ENCODE assay signal across 8 cellular contexts in genomic region chr10:45000764-45001381, GRCh38. TPM values are rescaled to one million over a fixed set of nuclear protein-coding genes. Genes with fewer than 3 reads are reported as not detected.
DNase-seq lines count a peak whose midpoint lies in the region; ATAC-seq and TF ChIP-seq lines count a peak whose summit lies in the region.

Gene ZNF22, plus strand, starts transcription at chr10:45000923. Its CDS starts 2,446 bp downstream, at chr10:45003369.

- peaks cover 0 to 5% (median 1%) of the 10 kb centered on the region in 4 donors for H3K9me3 ChIP-seq in liver (ENCODE audit: control insufficient read depth in 4 of 4, low read length in 3 of 4)

- H3K36me3 Mint-ChIP-seq in activated CD4-positive, alpha-beta T cell treated with anti-CD3 and anti-CD28 coated beads, Interleukin-2, amount 10 ng/mL, durations not matched to agents 24 days and 14 days (ENCODE audit: low read depth), result peaks cover 38% of the 10 kb centered on the region
- peaks cover 33% of the 10 kb centered on the region for H3K36me3 Mint-ChIP-seq in dendritic cell treated with granulocyte-macrophage colony-stimulating factor and Interleukin-4, amounts not matched to agents 40 ng/mL and 50 ng/mL, for 4 days (ENCODE audit: low read depth)

- peak within 1 kb of the TSS; percentile 96 for H3K27ac Mint-ChIP-seq in activated CD4-positive, alpha-beta T cell treated with anti-CD3 and anti-CD28 coated beads, Interleukin-2, amount 10 ng/mL, durations not matched to agents 24 days and 14 days
- H3K27ac Mint-ChIP-seq in dendritic cell treated with granulocyte-macrophage colony-stimulating factor and Interleukin-4, amounts not matched to agents 40 ng/mL and 50 ng/mL, for 4 days, result peak within 1 kb of the TSS; percentile 95

- peak; percentile 81 for ATAC-seq in HG02798 (IDR thresholded peaks at IDR 0.05; ENCODE audit: poor library complexity, unreplicated experiment)

- no peaks in the 10 kb centered on the region for H3K27me3 ChIP-seq in liver (ENCODE audit: control insufficient read depth in 4 of 4, insufficient read depth in 4 of 4, low read length in 3 of 4)

- peak within 1 kb of the TSS; percentile 95 to 98 for H3K27ac ChIP-seq in liver (ENCODE audit: low read depth in 1 of 2, low read length in 2 of 2)

- H3K4me1 ChIP-seq in liver (ENCODE audit: control insufficient read depth in 4 of 4, insufficient read depth in 4 of 4, low read length in 3 of 4), result peaks cover 16 to 58% (median 40%) of the 10 kb centered on the region in 4 donors

- WGBS in liver, result under 1% methylated on average over 79 of the region's 79 CpGs

- peaks cover 23% of the 10 kb centered on the region for H3K4me1 Mint-ChIP-seq in activated CD4-positive, alpha-beta T cell treated with anti-CD3 and anti-CD28 coated beads, Interleukin-2, amount 10 ng/mL, durations not matched to agents 24 days and 14 days
- peaks cover 38% of the 10 kb centered on the region for H3K4me1 Mint-ChIP-seq in dendritic cell treated with granulocyte-macrophage colony-stimulating factor and Interleukin-4, amounts not matched to agents 40 ng/mL and 50 ng/mL, for 4 days (ENCODE audit: low read depth)

- intact Hi-C loops in activated CD4-positive, alpha-beta T cell treated with anti-CD3 and anti-CD28 coated beads, Interleukin-2, amount 10 ng/mL, durations not matched to agents 24 days and 14 days (cut with micrococcal nuclease), result loop anchor here (2.0 to 10.0 kb wide), 4 partner anchors 26 to 674 kb away; partner anchors contain the start of genes RASSF4 and ZFAND4
- intact Hi-C loops in dendritic cell treated with granulocyte-macrophage colony-stimulating factor and Interleukin-4, amounts not matched to agents 40 ng/mL and 50 ng/mL, for 4 days (cut with micrococcal nuclease), result no loop called here

- peaks cover 0 to 8% (median 5%) of the 10 kb centered on the region in 4 donors for H3K36me3 ChIP-seq in liver (ENCODE audit: control insufficient read depth in 4 of 4, insufficient read depth in 3 of 4, low read depth in 1 of 4, low read length in 3 of 4)

- peaks cover 9% of the 10 kb centered on the region for H3K27me3 Mint-ChIP-seq in activated CD4-positive, alpha-beta T cell treated with anti-CD3 and anti-CD28 coated beads, Interleukin-2, amount 10 ng/mL, durations not matched to agents 24 days and 14 days
- peaks cover 3% of the 10 kb centered on the region for H3K27me3 Mint-ChIP-seq in dendritic cell treated with granulocyte-macrophage colony-stimulating factor and Interleukin-4, amounts not matched to agents 40 ng/mL and 50 ng/mL, for 4 days

- no peak for TF ChIP-seq CTCF in liver (IDR thresholded peaks at IDR 0.05; ENCODE audit: low read depth, low read length, missing input control)

- H3K4me3 Mint-ChIP-seq in activated CD4-positive, alpha-beta T cell treated with anti-CD3 and anti-CD28 coated beads, Interleukin-2, amount 10 ng/mL, durations not matched to agents 24 days and 14 days, result peak within 1 kb of the TSS; percentile 94
- peak within 1 kb of the TSS; percentile 80 for H3K4me3 Mint-ChIP-seq in dendritic cell treated with granulocyte-macrophage colony-stimulating factor and Interleukin-4, amounts not matched to agents 40 ng/mL and 50 ng/mL, for 4 days

- peak within 1 kb of the TSS; percentile 78 to 97 (median 79) for H3K4me3 ChIP-seq in liver (ENCODE audit: low read depth in 1 of 3, low read length in 3 of 3)

- DNase-seq in NCI-H2107 treated with DMSO at 0.1 percent for 48 hours (lab: John Stamatoyannopoulos, UW; ENCODE audit: unreplicated experiment) (peak; percentile 9), NCI-H2107 (lab: John Stamatoyannopoulos, UW) (no peak), NCI-H146 treated with DMSO at 0.1 percent for 48 hours (lab: John Stamatoyannopoulos, UW; ENCODE audit: unreplicated experiment) (peak; percentile 29)
- DNase-seq in activated CD4-positive, alpha-beta T cell treated with anti-CD3 and anti-CD28 coated beads, Interleukin-2, amount 10 ng/mL, durations not matched to agents 24 days and 14 days, result peak; percentile 90
- DNase-seq in stimulated activated CD4-positive, alpha-beta T cell treated with anti-CD3 and anti-CD28 coated beads, TNF-alpha, amount 100 ng/mL, for 1 hour (ENCODE audit: low read depth in 3 of 3, low spot score in 1 of 3), result peak in 2 of 3 donors; percentile 42 to 50

- peaks cover 17% of the 10 kb centered on the region for H3K9me3 Mint-ChIP-seq in activated CD4-positive, alpha-beta T cell treated with anti-CD3 and anti-CD28 coated beads, Interleukin-2, amount 10 ng/mL, durations not matched to agents 24 days and 14 days
- H3K9me3 Mint-ChIP-seq in dendritic cell treated with granulocyte-macrophage colony-stimulating factor and Interleukin-4, amounts not matched to agents 40 ng/mL and 50 ng/mL, for 4 days, result no peaks in the 10 kb centered on the region

- H3K9ac ChIP-seq in liver (ENCODE audit: low read depth in 1 of 2, low read length in 2 of 2), result peak within 1 kb of the TSS; percentile 61 to 92

- no peak for TF ChIP-seq RAD21 in liver (IDR thresholded peaks at IDR 0.05)

TF ChIP-seq in liver, 16 proteins besides CTCF, POLR2A, EP300 and RAD21:
- TF ChIP-seq JUND (IDR thresholded peaks at IDR 0.05), result no peak
- TF ChIP-seq HNF4A (conservative IDR thresholded peaks at IDR 0.05), result no peak
- peak in 1 of 2 donors; percentile 46 for TF ChIP-seq GABPA (IDR thresholded peaks at IDR 0.05 in 1 of 2, conservative IDR thresholded peaks at IDR 0.05 in 1 of 2)
- no peak for TF ChIP-seq REST (IDR thresholded peaks at IDR 0.05)

RNA-seq across cellular contexts. Expression of gene ZNF22, which starts in this region (rescaled TPM):
- total RNA-seq in activated CD4-positive, alpha-beta T cell treated with anti-CD3 and anti-CD28 coated beads, Interleukin-2, amount 10 ng/mL, durations not matched to agents 24 days and 14 days, result 26.0 and 26.7 TPM in 2 replicates
- 10 to 100 TPM; 19.3 to 22.6 TPM for total RNA-seq in liver
- polyA plus RNA-seq in liver, result 10 to 100 TPM; 10.3 to 21.3 TPM
